In the genomic region with DNA sequence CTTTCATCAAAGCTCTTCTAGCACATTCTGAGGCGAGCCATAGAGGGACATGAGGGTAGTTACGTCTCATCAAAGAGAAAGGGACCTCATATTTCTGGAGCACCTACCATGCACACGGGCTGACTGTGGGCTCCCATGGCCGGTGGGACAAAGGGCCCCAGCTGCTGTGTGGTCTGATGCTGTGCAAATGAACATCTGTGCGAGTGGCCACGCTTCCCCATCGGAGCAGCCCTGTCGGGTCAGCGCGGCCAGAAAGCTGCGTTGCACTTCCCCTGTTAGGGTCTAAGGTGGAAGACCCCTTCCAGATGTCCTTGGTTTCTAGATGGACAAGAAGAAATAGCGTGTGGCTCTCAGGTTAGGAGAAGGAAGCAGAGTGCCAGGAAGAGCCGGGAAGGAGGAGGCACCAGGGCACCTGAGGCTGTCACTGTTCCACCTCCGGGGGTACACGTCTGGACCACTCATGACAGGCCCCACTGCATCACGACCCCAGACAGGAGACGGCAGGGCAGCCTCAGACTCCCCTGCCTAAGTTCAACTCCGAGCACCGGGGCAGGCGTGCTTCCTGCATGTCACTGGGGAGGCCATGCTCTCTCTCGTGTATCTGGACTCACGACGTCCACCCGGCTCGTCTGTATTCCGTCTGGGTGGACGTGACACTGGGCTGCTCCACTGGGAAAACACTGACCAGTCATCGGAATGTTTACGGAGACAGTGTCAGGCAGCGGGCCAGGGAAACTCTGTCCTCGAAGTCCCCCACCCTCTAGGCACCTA, we compare ENCODE assay signal across 17 cellular contexts. TPM values are rescaled to one million over a fixed set of nuclear protein-coding genes. Genes with fewer than 3 reads are reported as not detected.
DNase-seq lines count a peak whose midpoint lies in the region; ATAC-seq and TF ChIP-seq lines count a peak whose summit lies in the region.
"Had no signal": no experiment of that assay in that cellular context is flagged by ENCODE, and none has a peak within 500 bp of the region (broad histone marks: within the 10 kb centered on the region; RNA-seq: fewer than 3 reads in every experiment).

No MANE protein-coding gene starts in this region.

- CTCF ChIA-PET in PC-3 (lab: Charles Lee) = interaction anchor here (1.0 kb wide), 1 partner anchor 11 kb away, joined by 4 read pairs; no protein-coding TSS in a partner anchor

- H3K27ac ChIP-seq in PC-3 (ENCODE audit: low read length) = no peak overlapping the region
- no peak overlapping the region for H3K27ac ChIP-seq in hepatocyte
- no peak overlapping the region for H3K27ac ChIP-seq in osteoblast (ENCODE audit: low read depth, low read length)
- H3K27ac ChIP-seq: foreskin keratinocyte, ovary, testis had no signal

- intact Hi-C loops in CD14-positive monocyte (cut with micrococcal nuclease) (no loop called here), PC-3 (cut with micrococcal nuclease) (no loop called here)

- no peak overlapping the region for H3K9ac ChIP-seq in PC-3 (ENCODE audit: low read length)

- H3K9me3 ChIP-seq in PC-3 (ENCODE audit: low read length) (no peaks in the 10 kb centered on the region), hepatocyte (ENCODE audit: low read depth) (no peaks in the 10 kb centered on the region), osteoblast (ENCODE audit: low read depth, low read length) (no peaks in the 10 kb centered on the region)
- H3K9me3 ChIP-seq: ovary, testis had no signal

- ATAC-seq in PC-3 (no peak), HG02610 (IDR thresholded peaks at IDR 0.05; ENCODE audit: unreplicated experiment) (no peak), GM19395 (IDR thresholded peaks at IDR 0.05; ENCODE audit: unreplicated experiment) (no peak)
- ATAC-seq: activated naive CD4-positive, alpha-beta T cell treated with anti-CD3 and anti-CD28 coated beads, Interleukin-2, amount 50 U/mL, for 72 hours; foreskin keratinocyte had no signal

- H3K27me3 ChIP-seq in PC-3 (ENCODE audit: low read length) (peaks cover 27% of the 10 kb centered on the region), hepatocyte (no peaks in the 10 kb centered on the region), osteoblast (ENCODE audit: insufficient read depth, low read length) (peaks cover 40% of the 10 kb centered on the region)
- H3K27me3 ChIP-seq: ovary, testis had no signal

- no peaks in the 10 kb centered on the region for H3K36me3 ChIP-seq in PC-3 (ENCODE audit: low read depth, low read length)
- H3K36me3 ChIP-seq in hepatocyte (replicated peaks; ENCODE audit: insufficient read depth, low read depth) = no peaks in the 10 kb centered on the region
- H3K36me3 ChIP-seq in osteoblast (ENCODE audit: insufficient read depth, low read length) = no peaks in the 10 kb centered on the region
- H3K36me3 ChIP-seq: ovary had no signal

- H2AFZ ChIP-seq in PC-3 (ENCODE audit: low read length) (peak overlapping the region; percentile 65; the same call in 1 of the 2 replicates), hepatocyte (no peak overlapping the region), osteoblast (ENCODE audit: low read length) (no peak overlapping the region)

- peaks cover 0 to 10% (median 5%) of the 10 kb centered on the region in 7 donors for H3K9me3 Mint-ChIP-seq in CD14-positive monocyte

- peak overlapping the region; percentile 85 for H3K4me2 ChIP-seq in PC-3 (ENCODE audit: low read length)
- H3K4me2 ChIP-seq in hepatocyte = no peak overlapping the region
- H3K4me2 ChIP-seq in osteoblast (ENCODE audit: insufficient read depth, low read length) = no peak overlapping the region

- peaks cover 20% of the 10 kb centered on the region for H3K4me1 Mint-ChIP-seq in CD14-positive monocyte

- H3K79me2 ChIP-seq in PC-3 (ENCODE audit: low read length) (no peaks in the 10 kb centered on the region), hepatocyte (no peaks in the 10 kb centered on the region), osteoblast (ENCODE audit: insufficient read depth, low read length) (no peaks in the 10 kb centered on the region)

- H3K27me3 Mint-ChIP-seq in CD14-positive monocyte (ENCODE audit: low read depth in 3 of 3) = peaks cover 13 to 61% (median 38%) of the 10 kb centered on the region in 3 donors

- DNase-seq in CD14-positive monocyte (ENCODE audit: low spot score) = peak; percentile 38
- no peak for DNase-seq in PC-3
- peak; percentile 6 for DNase-seq in hepatocyte (ENCODE audit: low spot score)
- DNase-seq in osteoblast (ENCODE audit: insufficient read length, low spot score, missing footprints) = peak; percentile 63
- DNase-seq in NCI-H82 treated with DMSO at 0.1 percent for 48 hours (lab: John Stamatoyannopoulos, UW; ENCODE audit: unreplicated experiment) = no peak
- no peak for DNase-seq in GOT3 (lab: John Stamatoyannopoulos, UW)
- DNase-seq: CD4-positive, CD25-positive, alpha-beta regulatory T cell; foreskin keratinocyte; KBM-7; NCI-H187 treated with DMSO at 0.1 percent for 48 hours; small intestine; testis had no signal

- no peaks in the 10 kb centered on the region for H3F3A ChIP-seq in PC-3 (ENCODE audit: low read length, unreplicated experiment)

- no peaks in the 10 kb centered on the region for H3K9me2 ChIP-seq in PC-3 (replicated peaks; ENCODE audit: low read length)
- no peaks in the 10 kb centered on the region for H3K9me2 ChIP-seq in hepatocyte (replicated peaks; ENCODE audit: insufficient read depth)

- H3K27ac Mint-ChIP-seq in CD14-positive monocyte = no peak overlapping the region
- H3K27ac Mint-ChIP-seq: activated naive CD4-positive, alpha-beta T cell treated with anti-CD3 and anti-CD28 coated beads, Interleukin-2, amount 50 U/mL, for 72 hours; activated T-helper 1 cell treated with anti-CD3 and anti-CD28 coated beads, Interleukin-12 subunit alpha, Interleukin-12 subunit beta, Interleukin-2, Interleukin-4 antibody, amounts not matched to agents 30 ng/mL and 10 ng/mL and 1 ng/mL, durations not matched to agents 14 hours and 24 hours and 36 hours; CD4-positive, CD25-positive, alpha-beta regulatory T cell had no signal

- no peak for TF ChIP-seq CTCF in CD14-positive monocyte (IDR thresholded peaks at IDR 0.05)
- TF ChIP-seq CTCF in PC-3 (conservative IDR thresholded peaks at IDR 0.05; ENCODE audit: low read depth, low read length) = no peak
- no peak for TF ChIP-seq CTCF in hepatocyte (IDR thresholded peaks at IDR 0.05; ENCODE audit: poor library complexity)
- no peak for TF ChIP-seq CTCF in osteoblast (IDR thresholded peaks at IDR 0.05; ENCODE audit: extremely low read depth, low read depth, low read length)

- POLR2A ChIA-PET in PC-3 (lab: Charles Lee; ENCODE audit: unreplicated experiment) = no interaction called here

- peaks cover 0 to 4% of the 10 kb centered on the region in 2 donors for H3K36me3 Mint-ChIP-seq in CD14-positive monocyte
- H3K36me3 Mint-ChIP-seq: CD4-positive, CD25-positive, alpha-beta regulatory T cell had no signal

- peaks cover 14% of the 10 kb centered on the region; the same call in 1 of the 2 replicates for H3K4me1 ChIP-seq in PC-3 (ENCODE audit: insufficient read depth, low read length)
- peaks cover 16% of the 10 kb centered on the region for H3K4me1 ChIP-seq in hepatocyte (ENCODE audit: insufficient read depth)
- H3K4me1 ChIP-seq in osteoblast (ENCODE audit: insufficient read depth, low read length) = no peaks in the 10 kb centered on the region
- H3K4me1 ChIP-seq: foreskin keratinocyte had no signal

- H3K4me3 Mint-ChIP-seq in CD14-positive monocyte = peak overlapping the region in 1 of 2 donors; percentile 12
- H3K4me3 Mint-ChIP-seq: activated T-helper 1 cell treated with anti-CD3 and anti-CD28 coated beads, Interleukin-12 subunit alpha, Interleukin-12 subunit beta, Interleukin-2, Interleukin-4 antibody, amounts not matched to agents 30 ng/mL and 10 ng/mL and 1 ng/mL, durations not matched to agents 14 hours and 24 hours and 36 hours had no signal

- WGBS in hepatocyte (ENCODE audit: low lambda C conversion rate, missing lambda C conversion rate) = 70% methylated on average over 31 of the region's 31 CpGs

- H3K4me3 ChIP-seq in PC-3 (ENCODE audit: low read length) = peak overlapping the region; percentile 57; the same call in 1 of the 2 replicates
- H3K4me3 ChIP-seq in hepatocyte = no peak overlapping the region
- H3K4me3 ChIP-seq in osteoblast (ENCODE audit: insufficient read depth, low read length) = no peak overlapping the region
- H3K4me3 ChIP-seq: ovary, testis had no signal

- no TSS peak for BruUV-seq in PC-3 (replicated peaks; lab: Mats Ljungman, UMichigan)

- H4K20me1 ChIP-seq in PC-3 (ENCODE audit: low read length) (no peaks in the 10 kb centered on the region), hepatocyte (ENCODE audit: insufficient read depth, poor library complexity, severe bottlenecking) (no peaks in the 10 kb centered on the region), osteoblast (ENCODE audit: insufficient read depth, low read length) (peaks cover 2% of the 10 kb centered on the region)

RNA-seq across cellular contexts. Expression of a gene that starts 8.5 kb away (rescaled TPM):
- polyA plus RNA-seq in CD14-positive monocyte = 10 to 100 TPM in 1 of 2 donors, 1 to 10 TPM in 1; 8.6 to 11.2 TPM
- 50.9 and 56.9 TPM in 2 replicates for total RNA-seq in PC-3 (2014; rRNA removed)
- total RNA-seq in hepatocyte = 15.8 and 27.1 TPM in 2 replicates
- polyA plus RNA-seq in hepatocyte = 49.7 and 60.0 TPM in 2 replicates
- 15.6 and 19.4 TPM in 2 replicates for total RNA-seq in osteoblast

RNA-seq across cellular contexts. Expression of a gene that starts 34.8 kb away (rescaled TPM):
- polyA plus RNA-seq in CD14-positive monocyte (10 to 100 TPM; 44.1 to 44.8 TPM), hepatocyte (30.8 and 38.3 TPM in 2 replicates)
- total RNA-seq in PC-3 (2014; rRNA removed) (26.1 and 33.0 TPM in 2 replicates), hepatocyte (16.9 and 27.8 TPM in 2 replicates), osteoblast (21.4 and 21.8 TPM in 2 replicates)

Comparison
In these comparisons a context has a peak if more than half of its experiments do, and no peak if none do; other contexts are left out.
1. DNase-seq: peak in CD14-positive monocyte (single experiment), hepatocyte (single experiment) and osteoblast (single experiment); none in PC-3 (single experiment), NCI-H82 treated with DMSO at 0.1 percent for 48 hours (single experiment) and GOT3 (single experiment).